17 cellular contexts compared by ENCODE assay signal in the genomic region with DNA sequence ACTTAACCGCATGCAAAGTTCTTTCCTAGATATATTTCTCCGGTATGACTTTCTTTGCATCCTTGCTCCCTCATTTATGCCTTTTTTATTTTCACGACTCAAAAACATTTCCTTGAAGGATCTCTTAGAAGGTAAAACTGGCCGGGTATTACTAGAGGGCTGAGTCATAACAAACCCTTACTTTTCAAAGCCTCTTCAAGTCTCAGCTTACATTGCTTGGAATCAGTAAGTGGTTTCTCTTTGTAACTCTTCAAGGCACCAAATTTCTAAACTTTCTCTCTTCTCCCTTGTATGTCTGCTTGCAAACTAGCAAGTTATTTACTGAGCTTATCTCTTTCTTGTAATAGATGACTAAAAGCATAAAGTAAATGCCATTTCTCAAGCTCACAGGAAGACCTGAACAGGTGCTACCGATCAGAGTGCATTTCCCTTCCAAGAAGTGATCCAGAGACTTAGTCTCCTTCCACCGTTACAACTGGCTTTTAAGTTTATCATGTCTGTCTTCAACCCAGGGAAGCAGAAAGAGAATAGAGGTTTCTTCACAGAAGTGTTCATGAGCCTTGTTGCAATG.
DNase-seq lines count a peak whose midpoint lies in the region; ATAC-seq, FAIRE-seq and TF ChIP-seq lines count a peak whose summit lies in the region.
"Had no signal": no experiment of that assay in that cellular context is flagged by ENCODE, and none has a peak within 500 bp of the region (broad histone marks: within the 10 kb centered on the region; RNA-seq: fewer than 3 reads in every experiment).

No MANE protein-coding gene starts in this region.

- H3K27me3 ChIP-seq in H1 (replicated peaks in 1 of 4; ENCODE audit: control insufficient read depth in 3 of 4, extremely low read depth in 1 of 4, insufficient read depth in 3 of 4, low read length in 3 of 4), result no peaks in the 10 kb centered on the region
- H3K27me3 ChIP-seq in smooth muscle cell (ENCODE audit: low read depth), result no peaks in the 10 kb centered on the region
- H3K27me3 ChIP-seq in left ventricle myocardium inferior (ENCODE audit: low read depth), result no peaks in the 10 kb centered on the region
- H3K27me3 ChIP-seq: colonic mucosa had no signal

- POLR2A ChIA-PET in H1 (lab: Charles Lee; ENCODE audit: partially characterized antibody), result no interaction called here

- ATAC-seq in GM21717 (IDR thresholded peaks at IDR 0.05; ENCODE audit: unreplicated experiment), result peak; percentile 98
- ATAC-seq in HG03469 (IDR thresholded peaks at IDR 0.05; ENCODE audit: unreplicated experiment), result peak; percentile 54
- ATAC-seq in GM18502 (IDR thresholded peaks at IDR 0.05; ENCODE audit: poor library complexity, unreplicated experiment), result no peak
- ATAC-seq: HepG2 had no signal

- H3K18ac ChIP-seq in H1 (ENCODE audit: extremely low read depth, low read length), result no peak overlapping the region

- no peak overlapping the region for H2BK15ac ChIP-seq in H1 (ENCODE audit: low read length)

- no peak overlapping the region for H3K23ac ChIP-seq in H1 (ENCODE audit: insufficient read length)

- no peak for TF ChIP-seq RAD21 in H1 (IDR thresholded peaks at IDR 0.05 in 1 of 2, conservative IDR thresholded peaks at IDR 0.05 in 1 of 2; ENCODE audit: low read depth in 2 of 2, low read length in 2 of 2)

- no peak overlapping the region for H3K4ac ChIP-seq in H1 (replicated peaks; ENCODE audit: insufficient read length, low read depth, low read length)

- H3K27ac ChIP-seq in H1 (ENCODE audit: low read depth, low read length) (no peak overlapping the region), smooth muscle cell (ENCODE audit: low read depth) (no peak overlapping the region), left ventricle myocardium inferior (replicated peaks) (no peak overlapping the region)
- H3K27ac ChIP-seq: colonic mucosa, parathyroid adenoma had no signal

- intact Hi-C loops in left ventricle myocardium inferior (cut with micrococcal nuclease), result no loop called here

- H3K9ac ChIP-seq in H1 (replicated peaks in 1 of 4; ENCODE audit: extremely low read depth in 1 of 4, low read depth in 3 of 4, low read length in 3 of 4) (no peak overlapping the region), smooth muscle cell (ENCODE audit: low read depth) (no peak overlapping the region)
- H3K9ac ChIP-seq: parathyroid adenoma had no signal

- no peak overlapping the region for H2BK12ac ChIP-seq in H1 (ENCODE audit: low read depth, low read length)

- H2BK20ac ChIP-seq in H1 (ENCODE audit: low read length), result no peak overlapping the region

- no peak overlapping the region for H4K5ac ChIP-seq in H1 (ENCODE audit: insufficient read length, low read depth, low read length)

- H3K36me3 ChIP-seq in H1 (ENCODE audit: control insufficient read depth in 2 of 4, insufficient read depth in 4 of 4, low read length in 3 of 4) (no peaks in the 10 kb centered on the region), smooth muscle cell (ENCODE audit: low read depth) (no peaks in the 10 kb centered on the region), left ventricle myocardium inferior (no peaks in the 10 kb centered on the region)
- H3K36me3 ChIP-seq: colonic mucosa had no signal

- H2AFZ ChIP-seq in H1 (ENCODE audit: low read length), result 0 out of 2 replicates have a peak overlapping the region, but pooled peaks have one; percentile 58
- H2AFZ ChIP-seq in smooth muscle cell (ENCODE audit: low read depth), result peak overlapping the region; percentile 44
- H2AFZ ChIP-seq: parathyroid adenoma had no signal

- no peak overlapping the region for H4K91ac ChIP-seq in H1 (replicated peaks; ENCODE audit: insufficient read length, low read length)

- 84% methylated on average over 6 of the region's 6 CpGs; no CpG with 5 or more reads in 1 of the 2 experiments for WGBS in H1 (ENCODE audit: extremely low coverage in 1 of 2, insufficient coverage in 1 of 2, insufficient read length in 1 of 2, insufficient replicate concordance in 2 of 2, low coverage in 1 of 2, low lambda C conversion rate in 2 of 2, missing lambda C conversion rate in 1 of 2), 2 experiments
- 47% methylated on average over 6 of the region's 6 CpGs for WGBS in smooth muscle cell (ENCODE audit: low lambda C conversion rate)

- H3F3A ChIP-seq in smooth muscle cell (ENCODE audit: low read depth), result peaks cover 7% of the 10 kb centered on the region

- DNase-seq in H1 (ENCODE audit: low read depth in 1 of 2, low spot score in 2 of 2) (no peak), smooth muscle cell (lab: John Stamatoyannopoulos, UW; ENCODE audit: unreplicated experiment) (no peak), D341Med (ENCODE audit: low spot score) (no peak), left ventricle myocardium inferior (no peak)
- DNase-seq: activated CD4-positive, CD25-positive, alpha-beta regulatory T cell treated with anti-CD3 and anti-CD28 coated beads, Interleukin-2, amount 50 U/mL, for 72 hours; activated naive CD8-positive, alpha-beta T cell treated with anti-CD3 and anti-CD28 coated beads for 36 hours; C1 segment of cervical spinal cord; colonic mucosa; HFFc6; MV-4-11; NCI-H2081; stimulated activated naive CD4-positive, alpha-beta T cell treated with Interleukin-2 at 50 U/mL for 16 hours had no signal

- H3K14ac ChIP-seq in H1 (ENCODE audit: insufficient read length), result no peak overlapping the region

- H2BK120ac ChIP-seq in H1 (replicated peaks; ENCODE audit: low read depth, low read length), result no peak overlapping the region

- no peak overlapping the region for H2BK5ac ChIP-seq in H1 (ENCODE audit: low read depth, low read length)

- no peak for FAIRE-seq in H1 (lab: Jason Lieb, UNC)
- FAIRE-seq: HepG2 had no signal

- no peaks in the 10 kb centered on the region for H3K79me2 ChIP-seq in H1 (ENCODE audit: control insufficient read depth in 1 of 2, insufficient read depth in 2 of 2, low read length in 2 of 2)
- no peaks in the 10 kb centered on the region for H3K79me2 ChIP-seq in smooth muscle cell (ENCODE audit: low read depth)
- H3K79me2 ChIP-seq: parathyroid adenoma had no signal

- no peak overlapping the region for H3K56ac ChIP-seq in H1 (replicated peaks; ENCODE audit: insufficient read length, low read depth, low read length)

- H3K4me3 ChIP-seq in H1 (ENCODE audit: extremely low read depth in 1 of 4, insufficient read depth in 2 of 4, low read depth in 3 of 4, low read length in 4 of 4), result no peak overlapping the region
- H3K4me3 ChIP-seq in smooth muscle cell, result peak overlapping the region; percentile 9
- no peak overlapping the region for H3K4me3 ChIP-seq in left ventricle myocardium inferior
- H3K4me3 ChIP-seq: colonic mucosa had no signal

- no peak overlapping the region for H3K4me2 ChIP-seq in H1 (ENCODE audit: insufficient read depth in 1 of 2, low read depth in 2 of 2, low read length in 2 of 2)
- peak overlapping the region; percentile 56 for H3K4me2 ChIP-seq in smooth muscle cell

- no peaks in the 10 kb centered on the region for H3K79me1 ChIP-seq in H1 (ENCODE audit: low read depth, low read length)

- no peaks in the 10 kb centered on the region for H4K20me1 ChIP-seq in H1 (replicated peaks in 1 of 2; ENCODE audit: control insufficient read depth in 1 of 2, insufficient read depth in 2 of 2, low read length in 2 of 2)
- no peaks in the 10 kb centered on the region for H4K20me1 ChIP-seq in smooth muscle cell (ENCODE audit: low read depth)

- no peaks in the 10 kb centered on the region for H3K23me2 ChIP-seq in H1 (ENCODE audit: low read depth, low read length)

- no peak for TF ChIP-seq POLR2A in H1 (IDR thresholded peaks at IDR 0.05; ENCODE audit: control extremely low read depth in 1 of 2, low read depth in 2 of 2, low read length in 2 of 2)

- CTCF ChIA-PET in H1 (lab: Charles Lee; ENCODE audit: partially characterized antibody), result no interaction called here

- no peak overlapping the region for H4K8ac ChIP-seq in H1 (ENCODE audit: extremely low read depth, insufficient read depth, low read length)

- H3K9me3 ChIP-seq in H1 (ENCODE audit: insufficient read depth in 2 of 2, low read depth in 1 of 2, low read length in 1 of 2) (no peaks in the 10 kb centered on the region), smooth muscle cell (replicated peaks; ENCODE audit: low read depth) (no peaks in the 10 kb centered on the region), left ventricle myocardium inferior (replicated peaks) (no peaks in the 10 kb centered on the region)
- H3K9me3 ChIP-seq: colonic mucosa had no signal

- TF ChIP-seq EP300 in H1 (IDR thresholded peaks at IDR 0.05; ENCODE audit: borderline replicate concordance in 1 of 2, low read depth in 2 of 2, low read length in 2 of 2), result no peak

- TF ChIP-seq CTCF in H1 (IDR thresholded peaks at IDR 0.05; ENCODE audit: control extremely low read depth in 1 of 3, insufficient read depth in 1 of 3, low read depth in 1 of 3, low read length in 3 of 3) (no peak), smooth muscle cell (IDR thresholded peaks at IDR 0.05; ENCODE audit: borderline replicate concordance, insufficient read depth, poor library complexity, severe bottlenecking) (no peak), left ventricle myocardium inferior (IDR thresholded peaks at IDR 0.05; ENCODE audit: borderline replicate concordance) (no peak)

- H3K4me1 ChIP-seq in H1 (replicated peaks in 1 of 4; ENCODE audit: control insufficient read depth in 3 of 4, insufficient read depth in 4 of 4, low read length in 3 of 4) (no peaks in the 10 kb centered on the region), smooth muscle cell (ENCODE audit: low read depth) (no peaks in the 10 kb centered on the region), left ventricle myocardium inferior (no peaks in the 10 kb centered on the region)
- H3K4me1 ChIP-seq: colonic mucosa, parathyroid adenoma had no signal

- H2AK5ac ChIP-seq in H1 (ENCODE audit: low read depth, low read length), result no peak overlapping the region

TF ChIP-seq in H1, 55 proteins besides CTCF, POLR2A, EP300 and RAD21 (continues in another document):
- TF ChIP-seq SUZ12 (IDR thresholded peaks at IDR 0.05; ENCODE audit: low read length) (no peak), USF2 (IDR thresholded peaks at IDR 0.05; ENCODE audit: low read length) (no peak), RXRA (IDR thresholded peaks at IDR 0.05; ENCODE audit: insufficient read depth, low read depth, low read length) (no peak), JUND (IDR thresholded peaks at IDR 0.05; ENCODE audit: low read length) (no peak), TCF12 (IDR thresholded peaks at IDR 0.05; ENCODE audit: low read depth, low read length) (no peak), SP1 (IDR thresholded peaks at IDR 0.05; ENCODE audit: low read depth, low read length) (no peak), BCL11A (IDR thresholded peaks at IDR 0.05; ENCODE audit: low read depth in 2 of 2, low read length in 2 of 2) (no peak), CBX8 (IDR thresholded peaks at IDR 0.05; ENCODE audit: borderline replicate concordance, low read depth, low read length) (no peak), RFX5 (IDR thresholded peaks at IDR 0.05; ENCODE audit: borderline replicate concordance, low read depth, low read length) (no peak)
